1 cellular context compared by ENCODE assay signal in genomic region chr4:162707962-162708361, GRCh38.
TF ChIP-seq lines count a peak whose summit lies in the region.

No MANE protein-coding gene starts in this region.

TF ChIP-seq in SK-N-SH, 30 proteins besides CTCF, POLR2A, EP300 and RAD21 (continued from another document):
- TF ChIP-seq ZBTB33 (IDR thresholded peaks at IDR 0.05; ENCODE audit: borderline replicate concordance, low read depth) = no peak
- TF ChIP-seq NFIC (IDR thresholded peaks at IDR 0.05; ENCODE audit: borderline replicate concordance) = no peak
- TF ChIP-seq SIN3A (IDR thresholded peaks at IDR 0.05; ENCODE audit: borderline replicate concordance, low read depth, low read length) = no peak
- TF ChIP-seq USF2 (IDR thresholded peaks at IDR 0.05; ENCODE audit: borderline replicate concordance, low read depth, low read length) = no peak
- TF ChIP-seq TCF12 (IDR thresholded peaks at IDR 0.05) = no peak
